23 cellular contexts compared by ENCODE assay signal in the genomic region with DNA sequence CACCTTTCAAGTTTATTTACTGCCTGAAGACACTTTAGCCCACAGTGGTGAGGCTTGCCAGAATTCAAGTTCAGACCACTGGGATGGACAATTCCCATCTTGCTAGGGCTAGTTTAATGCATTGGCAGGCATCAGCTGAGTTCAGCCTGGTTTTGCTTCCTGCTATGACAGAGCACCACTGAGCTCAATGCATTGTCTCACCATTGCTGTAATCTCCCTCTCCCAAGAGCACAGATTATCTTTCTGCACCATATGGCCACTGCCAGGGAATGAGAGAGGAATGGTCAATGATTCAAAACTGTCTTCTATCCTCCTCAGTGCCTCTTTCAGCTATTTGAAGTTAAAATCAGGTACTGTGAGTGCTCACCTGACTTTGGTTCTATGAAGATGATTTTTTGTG.
"Had no signal": no experiment of that assay in that cellular context is flagged by ENCODE, and none has a peak within 500 bp of the region (broad histone marks: within the 10 kb centered on the region; RNA-seq: fewer than 3 reads in every experiment).

No MANE protein-coding gene starts in this region.

- H3K4me3 ChIP-seq: coronary artery, esophagus squamous epithelium, lung, mucosa of descending colon, neural progenitor cell, right lobe of liver, suprapubic skin, transverse colon, upper lobe of right lung, uterus had no signal

- H3K27me3 ChIP-seq: esophagus squamous epithelium, neural progenitor cell, right lobe of liver, suprapubic skin, transverse colon, upper lobe of right lung, uterus had no signal

- H3K79me2 ChIP-seq: parathyroid adenoma had no signal

- H3K27ac ChIP-seq: coronary artery, esophagus squamous epithelium, neural progenitor cell, parathyroid adenoma, right lobe of liver, suprapubic skin, transverse colon, upper lobe of right lung, uterus had no signal

- ATAC-seq: left ventricle myocardium superior; mucosa of descending colon; natural killer cell treated with Interleukin-12 subunit alpha and Interleukin-12 subunit beta and Interleukin-15 and Interleukin-18, amount 100 ng/mL, for 72 hours; right lobe of liver; stimulated activated naive CD8-positive, alpha-beta T cell treated with anti-CD3 and anti-CD28 coated beads, Interleukin-15, amount 100 ng/mL, for 72 hours; upper lobe of right lung had no signal

- H3K36me3 ChIP-seq: esophagus squamous epithelium, neural progenitor cell, right lobe of liver, suprapubic skin, transverse colon, upper lobe of right lung, uterus had no signal

- H3K4me2 ChIP-seq: neural progenitor cell had no signal

- H3K4me1 ChIP-seq: esophagus squamous epithelium, neural progenitor cell, parathyroid adenoma, right lobe of liver, suprapubic skin, transverse colon, upper lobe of right lung, uterus had no signal

- H3K9ac ChIP-seq: neural progenitor cell, parathyroid adenoma had no signal

- DNase-seq: dermis blood vessel endothelial cell; effector memory CD4-positive, alpha-beta T cell; esophagus squamous epithelium; foreskin melanocyte; left ventricle myocardium superior; mucosa of descending colon; naive B cell; right lobe of liver; small intestine; stimulated activated CD4-positive, alpha-beta T cell treated with anti-CD3 and anti-CD28 coated beads, Interleukin-15, amount 100 ng/mL, for 24 hours; stimulated activated CD4-positive, alpha-beta T cell treated with anti-CD3 and anti-CD28 coated beads, Interleukin-2, amount 100 ng/mL, for 48 hours; stimulated activated CD8-positive, alpha-beta memory T cell treated with anti-CD3 and anti-CD28 coated beads, Interleukin-4, amount 100 ng/mL, for 48 hours; stimulated activated naive CD4-positive, alpha-beta T cell; stimulated activated naive CD8-positive, alpha-beta T cell treated with anti-CD3 and anti-CD28 coated beads, Interleukin-15, amount 100 ng/mL, for 72 hours; transverse colon; upper lobe of right lung; uterus had no signal
